ENCODE assay signal across 23 cellular contexts in genomic region chr4:5715357-5715756, GRCh38. TPM values are rescaled to one million over a fixed set of nuclear protein-coding genes. Genes with fewer than 3 reads are reported as not detected.
"Had no signal": no experiment of that assay in that cellular context is flagged by ENCODE, and none has a peak within 500 bp of the region (broad histone marks: within the 10 kb centered on the region; RNA-seq: fewer than 3 reads in every experiment).

No MANE protein-coding gene starts in this region.

- DNase-seq: KBM-7, MG63, NCI-H1092, NCI-H1105 treated with DMSO at 0.1 percent for 48 hours, NCI-H1417 treated with DMSO at 0.1 percent for 48 hours, NCI-H146, NCI-H1694 treated with DMSO at 0.1 percent for 48 hours, NCI-H1930, NCI-H2081, NCI-H2107, NCI-H2227 treated with DMSO at 0.1 percent for 48 hours, NCI-H524, NCI-H526 treated with DMSO at 0.1 percent for 48 hours, NCI-H748 treated with DMSO at 0.1 percent for 48 hours, Right ventricle myocardium superior, RPMI8226, SIG-M5 had no signal

- FAIRE-seq: RCC 7860 had no signal

- H3K36me3 Mint-ChIP-seq: IgD-negative memory B cell had no signal

- H3K4me3 ChIP-seq: MG63, SJSA1, SK-N-MC had no signal

- H3K27ac ChIP-seq: SJSA1, SK-N-MC had no signal

- H3K9me3 ChIP-seq: MG63, SJSA1 had no signal

- H3K36me3 ChIP-seq: MG63 had no signal

- H3K27ac Mint-ChIP-seq: IgD-negative memory B cell had no signal

- H3K27me3 ChIP-seq: MG63, SJSA1 had no signal

RNA-seq across cellular contexts. Expression of gene EVC, which starts 4.4 kb away (rescaled TPM):
- total RNA-seq: HT-29 had no signal

RNA-seq across cellular contexts. Expression of gene EVC2, which starts 7.0 kb away (rescaled TPM):
- total RNA-seq: HT-29, NCI-H460 had no signal
